Comparison of ENCODE assay signal across 9 cellular contexts in the genomic region with DNA sequence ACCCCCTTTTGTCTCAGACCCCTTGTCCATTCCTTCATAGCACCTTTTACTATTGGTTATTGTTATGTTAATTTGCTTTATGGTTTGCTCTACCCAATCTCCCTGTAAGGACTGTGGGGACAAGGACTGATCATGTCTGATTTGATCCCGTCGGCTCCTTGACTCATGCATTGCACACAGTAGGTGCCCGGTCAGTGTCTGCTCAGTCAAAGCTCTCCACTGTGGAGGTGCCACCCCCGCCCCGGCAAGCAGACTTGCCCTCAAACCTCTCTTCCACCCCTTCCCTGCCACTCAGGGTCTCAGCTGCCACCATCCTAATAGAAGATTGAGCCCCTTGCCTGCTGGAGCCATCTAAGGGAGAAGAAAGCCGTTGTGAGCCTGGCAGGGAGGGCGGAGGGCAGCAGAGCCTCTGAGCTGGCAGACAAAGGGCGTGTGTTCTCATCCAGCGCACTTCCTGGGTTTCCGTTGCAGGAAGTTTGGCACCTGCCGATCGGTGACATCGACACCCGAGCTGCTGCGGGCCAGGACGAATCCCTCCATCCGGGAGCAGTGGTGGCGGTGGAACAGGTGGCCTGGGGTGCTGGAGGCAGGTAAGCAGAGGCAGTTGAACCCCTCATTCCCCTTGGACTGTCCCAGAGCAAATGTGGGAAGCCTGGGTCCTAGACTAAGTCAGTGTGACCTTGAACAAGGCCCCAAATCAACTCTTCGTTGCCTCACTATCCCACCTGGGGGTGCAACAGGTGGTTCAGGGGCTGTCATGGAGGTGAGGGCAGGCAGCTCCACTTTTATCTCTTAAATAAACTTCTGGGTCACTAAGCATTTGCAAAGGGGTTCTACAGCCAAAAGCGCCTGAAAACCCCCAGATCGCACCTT. TPM values are rescaled to one million over a fixed set of nuclear protein-coding genes. Genes with fewer than 3 reads are reported as not detected.
DNase-seq lines count a peak whose midpoint lies in the region; ATAC-seq and TF ChIP-seq lines count a peak whose summit lies in the region.
"Had no signal": no experiment of that assay in that cellular context is flagged by ENCODE, and none has a peak within 500 bp of the region (broad histone marks: within the 10 kb centered on the region; RNA-seq: fewer than 3 reads in every experiment).

No MANE protein-coding gene starts in this region.

- ATAC-seq in stimulated activated naive CD8-positive, alpha-beta T cell treated with anti-CD3 and anti-CD28 coated beads, Interleukin-15, amount 100 ng/mL, for 72 hours: no peak

- DNase-seq in Jurkat, Clone E6-1 (ENCODE audit: low read depth, low spot score): peak; percentile 60
- peak; percentile 14 for DNase-seq in NCI-H774 (lab: John Stamatoyannopoulos, UW)
- DNase-seq in epithelial cell of esophagus (ENCODE audit: low read depth): peak; percentile 70
- peak; percentile 55 for DNase-seq in prostate gland (ENCODE audit: low spot score)
- DNase-seq in cerebellar cortex (ENCODE audit: low spot score): no peak
- no peak for DNase-seq in NCI-H82 treated with DMSO at 0.1 percent for 48 hours (lab: John Stamatoyannopoulos, UW; ENCODE audit: unreplicated experiment)
- DNase-seq in stimulated activated naive CD8-positive, alpha-beta T cell treated with anti-CD3 and anti-CD28 coated beads, Interleukin-15, amount 100 ng/mL, for 72 hours: no peak
- DNase-seq: MV-4-11, nephron progenitor cell had no signal

- H3K4me3 ChIP-seq in Jurkat, Clone E6-1 (ENCODE audit: low read length): peak overlapping the region; percentile 27
- H3K4me3 ChIP-seq in epithelial cell of esophagus (ENCODE audit: low read length) (peak overlapping the region; percentile 9), prostate gland (no peak overlapping the region)

- no peaks in the 10 kb centered on the region for H3K9me3 ChIP-seq in prostate gland

- H3K4me1 Mint-ChIP-seq in stimulated activated naive CD8-positive, alpha-beta T cell treated with anti-CD3 and anti-CD28 coated beads, Interleukin-15, amount 100 ng/mL, for 72 hours: peaks cover 25% of the 10 kb centered on the region

- no peak overlapping the region for H3K27ac Mint-ChIP-seq in stimulated activated naive CD8-positive, alpha-beta T cell treated with anti-CD3 and anti-CD28 coated beads, Interleukin-15, amount 100 ng/mL, for 72 hours
- H3K27ac Mint-ChIP-seq: nephron progenitor cell had no signal

- H3K27me3 ChIP-seq in prostate gland (replicated peaks; ENCODE audit: insufficient read depth): no peaks in the 10 kb centered on the region

- no peaks in the 10 kb centered on the region for H3K36me3 ChIP-seq in prostate gland

- WGBS in prostate gland: 38% methylated on average over 21 of the region's 21 CpGs

- H3K27ac ChIP-seq in prostate gland: peak overlapping the region in 1 of 2 donors; percentile 54

- intact Hi-C loops in prostate gland (cut with DNase I): no loop called here

- H3K27me3 Mint-ChIP-seq in stimulated activated naive CD8-positive, alpha-beta T cell treated with anti-CD3 and anti-CD28 coated beads, Interleukin-15, amount 100 ng/mL, for 72 hours: peaks cover 76% of the 10 kb centered on the region

- peak overlapping the region in 1 of 2 donors; percentile 44 for H3K4me3 Mint-ChIP-seq in stimulated activated naive CD8-positive, alpha-beta T cell treated with anti-CD3 and anti-CD28 coated beads, Interleukin-15, amount 100 ng/mL, for 72 hours

- no peaks in the 10 kb centered on the region for H3K9me3 Mint-ChIP-seq in stimulated activated naive CD8-positive, alpha-beta T cell treated with anti-CD3 and anti-CD28 coated beads, Interleukin-15, amount 100 ng/mL, for 72 hours
- H3K9me3 Mint-ChIP-seq: nephron progenitor cell had no signal

- TF ChIP-seq CTCF in epithelial cell of esophagus (IDR thresholded peaks at IDR 0.05; ENCODE audit: insufficient read depth, low read depth, low read length, missing control alignments) (no peak), prostate gland (IDR thresholded peaks at IDR 0.05) (no peak)

- TF ChIP-seq POLR2A in prostate gland (IDR thresholded peaks at IDR 0.05): peak; percentile 42

- peaks cover 6% of the 10 kb centered on the region for H3K4me1 ChIP-seq in prostate gland (replicated peaks)

RNA-seq across cellular contexts. Expression of a gene that starts 2.2 kb away (rescaled TPM):
- not detected for polyA plus RNA-seq in Jurkat, Clone E6-1 (2012; ENCODE audit: insufficient read depth, insufficient read length)
- total RNA-seq in prostate gland: 100 to 1,000 TPM in 1 of 2 donors, 10 to 100 TPM in 1; 33.1 to 111 TPM

RNA-seq across cellular contexts. Expression of a gene that starts 14.1 kb away (rescaled TPM):
- not detected for polyA plus RNA-seq in Jurkat, Clone E6-1 (2012; ENCODE audit: insufficient read depth, insufficient read length)
- not detected for total RNA-seq in prostate gland

RNA-seq across cellular contexts. Expression of a gene that starts 20.3 kb away (rescaled TPM):
- 0.75 TPM for polyA plus RNA-seq in Jurkat, Clone E6-1 (2012; ENCODE audit: insufficient read depth, insufficient read length)
- 1 to 10 TPM; 1.1 to 1.4 TPM for total RNA-seq in prostate gland

RNA-seq across cellular contexts. Expression of a gene that starts 51.1 kb away (rescaled TPM):
- 2.0 TPM for polyA plus RNA-seq in Jurkat, Clone E6-1 (2012; ENCODE audit: insufficient read depth, insufficient read length)
- total RNA-seq in prostate gland: 1 to 10 TPM; 1.6 to 2.4 TPM

Comparison
In these comparisons a context has a peak if more than half of its experiments do, and no peak if none do; other contexts are left out.
1. DNase-seq: peak in Jurkat, Clone E6-1 (single experiment), NCI-H774 (single experiment), epithelial cell of esophagus (single experiment) and prostate gland (single experiment); none in cerebellar cortex (single experiment), NCI-H82 treated with DMSO at 0.1 percent for 48 hours (single experiment) and stimulated activated naive CD8-positive, alpha-beta T cell treated with anti-CD3 and anti-CD28 coated beads, Interleukin-15, amount 100 ng/mL, for 72 hours (0 of 2).
2. H3K4me3 ChIP-seq: peak in Jurkat, Clone E6-1 (single experiment) and epithelial cell of esophagus (single experiment); none in prostate gland (0 of 2).